18 cellular contexts compared by ENCODE assay signal in the genomic region with DNA sequence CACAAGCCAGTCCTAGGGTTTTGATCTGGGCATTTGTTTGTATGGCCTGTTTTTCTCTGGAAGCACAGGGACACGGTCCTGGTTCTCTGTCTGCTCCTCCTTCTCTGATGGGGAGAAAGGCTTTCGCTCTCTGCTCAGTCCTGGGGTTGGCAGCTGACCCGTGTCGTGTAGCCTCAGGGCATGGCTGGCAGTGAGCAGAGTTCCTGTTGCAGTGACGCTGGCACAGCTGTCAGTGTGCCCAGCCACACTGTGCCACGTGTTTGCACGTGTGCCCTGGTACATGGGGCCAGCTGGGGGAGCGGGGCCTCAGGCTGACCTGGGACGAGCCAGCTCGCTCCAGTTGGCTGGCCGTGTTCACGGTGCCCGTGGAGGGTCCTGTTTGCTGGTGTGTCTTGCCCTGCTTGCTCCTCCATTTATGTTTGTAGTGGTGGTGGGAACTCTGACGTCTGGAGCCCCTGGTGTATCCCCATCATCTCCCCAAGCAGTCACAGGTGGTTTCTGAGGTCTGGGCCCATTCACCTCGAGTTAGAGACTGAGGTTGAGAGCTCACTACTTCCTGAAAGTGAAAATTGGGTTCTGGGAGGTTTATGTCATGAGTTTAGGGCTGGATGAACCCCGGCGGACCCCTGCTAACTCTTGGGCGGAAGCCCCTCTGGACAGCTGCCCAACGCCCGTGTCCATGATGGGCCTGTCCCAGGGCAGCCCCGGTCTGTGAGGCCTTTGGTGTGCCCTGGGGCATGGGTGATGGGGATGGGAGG. TPM values are rescaled to one million over a fixed set of nuclear protein-coding genes. Genes with fewer than 3 reads are reported as not detected.
DNase-seq lines count a peak whose midpoint lies in the region; ATAC-seq and TF ChIP-seq lines count a peak whose summit lies in the region.
"Had no signal": no experiment of that assay in that cellular context is flagged by ENCODE, and none has a peak within 500 bp of the region (broad histone marks: within the 10 kb centered on the region; RNA-seq: fewer than 3 reads in every experiment).

No MANE protein-coding gene starts in this region.

- no peaks in the 10 kb centered on the region for H3K4me1 ChIP-seq in HAP-1
- H3K4me1 ChIP-seq: uterus had no signal

- no peak for ATAC-seq in GM18511 (IDR thresholded peaks at IDR 0.05; ENCODE audit: unreplicated experiment)

- peaks cover 3 to 10% (median 3%) of the 10 kb centered on the region in 3 donors for H3K36me3 Mint-ChIP-seq in immature natural killer cell

- H3K9me3 ChIP-seq in HAP-1, result no peaks in the 10 kb centered on the region
- H3K9me3 ChIP-seq: uterus had no signal

- TF ChIP-seq CTCF in 22Rv1 (IDR thresholded peaks at IDR 0.05), result no peak

- no peak overlapping the region for H3K4me3 Mint-ChIP-seq in immature natural killer cell

- peaks cover 6 to 11% of the 10 kb centered on the region in 2 donors for H3K4me1 Mint-ChIP-seq in immature natural killer cell

- peaks cover 0 to 2% (median 2%) of the 10 kb centered on the region in 3 donors for H3K27me3 Mint-ChIP-seq in immature natural killer cell (ENCODE audit: low read depth in 3 of 3)

- H3K27ac ChIP-seq in 22Rv1, result peak overlapping the region; percentile 58
- H3K27ac ChIP-seq: KMS-11, uterus had no signal

- peak; percentile 57 for DNase-seq in RPMI7951 (ENCODE audit: low read depth)
- peak; percentile 23 to 43 (median 35) for DNase-seq in immature natural killer cell
- no peak for DNase-seq in activated CD4-positive, alpha-beta T cell treated with anti-CD3 and anti-CD28 coated beads, Interleukin-2, amount 50 U/mL, for 48 hours
- DNase-seq in HAP-1 (ENCODE audit: low spot score in 2 of 2), result no peak
- DNase-seq: activated CD4-positive, alpha-beta T cell treated with anti-CD3 and anti-CD28 coated beads, Interleukin-2, amount 50 U/mL, for 4 hours; activated naive CD4-positive, alpha-beta T cell; erythroblast; hypothalamus; mesenchymal stem cell; NCI-H2029; NCI-H748 treated with DMSO at 0.1 percent for 48 hours; T-helper 9 cell; uterus had no signal

- H3K27ac Mint-ChIP-seq in immature natural killer cell, result peak overlapping the region in 5 of 6 donors; percentile 35 to 57 (median 46)

- no peaks in the 10 kb centered on the region for H3K27me3 ChIP-seq in HAP-1 (ENCODE audit: low read depth)
- H3K27me3 ChIP-seq: uterus had no signal

- H3K9me3 Mint-ChIP-seq in immature natural killer cell, result no peaks in the 10 kb centered on the region

- peaks cover 62% of the 10 kb centered on the region for H3K36me3 ChIP-seq in HAP-1 (replicated peaks)
- H3K36me3 ChIP-seq: uterus had no signal

- H3K4me3 ChIP-seq in HAP-1, result no peak overlapping the region
- H3K4me3 ChIP-seq: uterus had no signal

- in situ Hi-C loops in HAP-1 (cut with MboI; ENCODE audit: low sequenced_read_pairs), result no loop called here

RNA-seq across cellular contexts. Expression of a gene that starts 10.2 kb away (rescaled TPM):
- 29.3 and 37.1 TPM in 2 replicates for total RNA-seq in RPMI7951 (2014; rRNA removed; shearing (Covaris generic))
- 1 to 10 TPM; 1.4 to 8.2 (median 2.9) TPM for polyA plus RNA-seq in immature natural killer cell

RNA-seq across cellular contexts. Expression of a gene that starts 19.6 kb away (rescaled TPM):
- total RNA-seq in RPMI7951 (2014; rRNA removed; shearing (Covaris generic)), result 137 and 140 TPM in 2 replicates
- 10 to 100 TPM; 67.5 to 90.8 (median 79.3) TPM for polyA plus RNA-seq in immature natural killer cell

RNA-seq across cellular contexts. Expression of a gene that starts 23.4 kb away (rescaled TPM):
- not detected in 2 replicates for total RNA-seq in RPMI7951 (2014; rRNA removed; shearing (Covaris generic))
- under 1 TPM in 1 of 3 donors, not detected in 2; 0.34 TPM for polyA plus RNA-seq in immature natural killer cell
- total RNA-seq: omental fat pad, uterus had no signal
- polyA plus RNA-seq: AG04450 had no signal

RNA-seq across cellular contexts. Expression of a gene that starts 53.6 kb away (rescaled TPM):
- 3.4 and 5.8 TPM in 2 replicates for total RNA-seq in RPMI7951 (2014; rRNA removed; shearing (Covaris generic))
- under 1 TPM; 0.16 to 0.32 (median 0.32) TPM for polyA plus RNA-seq in immature natural killer cell

Comparison
In these comparisons a context has a peak if more than half of its experiments do, and no peak if none do; other contexts are left out.
1. DNase-seq: peak in RPMI7951 (single experiment) and immature natural killer cell (3 of 3); none in activated CD4-positive, alpha-beta T cell treated with anti-CD3 and anti-CD28 coated beads, Interleukin-2, amount 50 U/mL, for 48 hours (0 of 2) and HAP-1 (0 of 2).